8 cellular contexts compared by ENCODE assay signal in the genomic region with DNA sequence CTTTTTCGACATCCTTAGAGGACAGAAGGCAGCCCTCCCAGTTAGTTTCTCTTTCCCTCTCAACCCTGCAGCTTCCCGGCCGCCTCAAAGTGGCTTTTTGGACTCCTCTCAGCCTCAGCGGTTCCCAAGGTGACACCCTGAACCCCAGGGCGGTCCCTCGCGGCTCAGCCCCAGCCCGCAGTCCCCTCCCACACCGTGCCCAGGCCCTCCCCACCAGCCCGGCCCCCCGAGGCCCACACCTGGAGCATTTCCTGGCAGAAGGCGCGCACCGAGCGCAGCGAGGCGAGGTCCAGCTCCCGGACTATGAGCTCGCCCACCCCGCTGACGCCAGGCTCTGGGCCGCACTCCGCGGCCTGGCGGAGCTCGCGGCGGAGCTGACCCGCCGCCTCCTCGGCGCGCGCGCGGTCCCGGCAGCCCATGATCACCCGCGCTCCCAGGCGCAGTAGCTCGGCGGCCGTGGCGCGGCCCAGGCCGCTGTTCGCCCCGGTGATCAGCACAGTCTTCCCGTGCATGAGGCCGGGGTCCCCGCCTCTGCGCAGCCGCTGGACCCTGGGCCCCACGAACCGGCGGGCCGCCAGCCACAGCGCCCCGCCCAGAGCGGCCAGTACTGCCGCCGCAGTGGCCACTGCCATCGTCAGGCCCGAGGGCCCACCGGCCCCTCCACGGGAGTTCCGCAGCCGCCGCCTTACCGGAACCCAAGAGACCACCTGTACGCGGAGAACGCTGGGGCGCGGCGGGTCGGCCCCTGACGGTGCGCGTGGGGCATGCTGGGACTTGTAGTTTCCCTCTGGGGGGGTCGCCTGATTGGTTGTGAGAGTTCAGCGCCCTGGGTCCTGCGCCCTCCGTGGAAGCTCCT.
A peak's percentile ranks its signal among the peaks of the same experiment; 100 is the strongest.
DNase-seq lines count a peak whose midpoint lies in the region; ATAC-seq and TF ChIP-seq lines count a peak whose summit lies in the region.

A gene with protein sequence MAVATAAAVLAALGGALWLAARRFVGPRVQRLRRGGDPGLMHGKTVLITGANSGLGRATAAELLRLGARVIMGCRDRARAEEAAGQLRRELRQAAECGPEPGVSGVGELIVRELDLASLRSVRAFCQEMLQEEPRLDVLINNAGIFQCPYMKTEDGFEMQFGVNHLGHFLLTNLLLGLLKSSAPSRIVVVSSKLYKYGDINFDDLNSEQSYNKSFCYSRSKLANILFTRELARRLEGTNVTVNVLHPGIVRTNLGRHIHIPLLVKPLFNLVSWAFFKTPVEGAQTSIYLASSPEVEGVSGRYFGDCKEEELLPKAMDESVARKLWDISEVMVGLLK (minus strand): TSS at position 713 of the 856 bp plus-strand sequence. CDS start 81 bp downstream, at position 632.

- no peaks in the 10 kb centered on the region for H4K20me1 ChIP-seq in MM.1S (ENCODE audit: insufficient read depth, low read length)

- no peaks in the 10 kb centered on the region for H3K9me2 ChIP-seq in MM.1S (replicated peaks; ENCODE audit: insufficient read depth, low read length)

- H3K27me3 Mint-ChIP-seq in nephron progenitor cell (ENCODE audit: low read depth, poor library complexity), result no peaks in the 10 kb centered on the region
- no peaks in the 10 kb centered on the region for H3K27me3 Mint-ChIP-seq in stimulated activated naive CD8-positive, alpha-beta T cell treated with anti-CD3 and anti-CD28 coated beads, Interleukin-15, amount 100 ng/mL, for 72 hours

- peak within 1 kb of the TSS; percentile 83 for H3K4me2 ChIP-seq in MM.1S (ENCODE audit: low read depth, low read length)

- H3K27me3 ChIP-seq in HAP-1 (ENCODE audit: low read depth), result no peaks in the 10 kb centered on the region
- H3K27me3 ChIP-seq in MM.1S (replicated peaks; ENCODE audit: insufficient read depth, low read length), result no peaks in the 10 kb centered on the region

- H3F3A ChIP-seq in MM.1S (ENCODE audit: insufficient read depth, low read length), result peaks cover 4% of the 10 kb centered on the region; the same call in 1 of the 2 replicates

- H3K4me1 ChIP-seq in ES-I3 (ENCODE audit: insufficient read depth, low read length) (peaks cover 10% of the 10 kb centered on the region; the same call in 1 of the 2 replicates), HAP-1 (peaks cover 12% of the 10 kb centered on the region), MM.1S (ENCODE audit: low read length) (peaks cover 14% of the 10 kb centered on the region)

- H3K9me3 Mint-ChIP-seq in nephron progenitor cell, result peaks cover 19% of the 10 kb centered on the region
- H3K9me3 Mint-ChIP-seq in stimulated activated naive CD8-positive, alpha-beta T cell treated with anti-CD3 and anti-CD28 coated beads, Interleukin-15, amount 100 ng/mL, for 72 hours, result peaks cover 0 to 5% of the 10 kb centered on the region in 2 donors

- no peaks in the 10 kb centered on the region for H3K9me3 ChIP-seq in ES-I3 (ENCODE audit: control insufficient read depth, insufficient read depth, low read length)
- no peaks in the 10 kb centered on the region; the same call in 1 of the 2 replicates for H3K9me3 ChIP-seq in HAP-1
- H3K9me3 ChIP-seq in MM.1S (replicated peaks; ENCODE audit: insufficient read depth, low read length), result no peaks in the 10 kb centered on the region

- H3K4me3 ChIP-seq in HAP-1, result peak within 1 kb of the TSS; percentile 64
- peak within 1 kb of the TSS; percentile 78 for H3K4me3 ChIP-seq in MM.1S (ENCODE audit: low read length)

- peaks cover 21% of the 10 kb centered on the region for H3K79me2 ChIP-seq in MM.1S (ENCODE audit: low read length)

- peak within 1 kb of the TSS; percentile 92 for H3K4me3 Mint-ChIP-seq in nephron progenitor cell
- H3K4me3 Mint-ChIP-seq in stimulated activated naive CD8-positive, alpha-beta T cell treated with anti-CD3 and anti-CD28 coated beads, Interleukin-15, amount 100 ng/mL, for 72 hours, result peak within 1 kb of the TSS; percentile 87 to 88

- ATAC-seq in stimulated activated naive CD8-positive, alpha-beta T cell treated with anti-CD3 and anti-CD28 coated beads, Interleukin-15, amount 100 ng/mL, for 72 hours, result peak; percentile 93

- DNase-seq in HAP-1 (ENCODE audit: low spot score in 2 of 2), result peak; percentile 89 to 96
- DNase-seq in MM.1S, result peak; percentile 94
- DNase-seq in SIG-M5 (lab: John Stamatoyannopoulos, UW), result peak; percentile 51
- DNase-seq in activated gamma-delta T cell (lab: John Stamatoyannopoulos, UW), result peak; percentile 78
- peak; percentile 87 for DNase-seq in fibroblast of the conjunctiva (ENCODE audit: low read depth)
- DNase-seq in nephron progenitor cell, result peak; percentile 91
- peak; percentile 92 to 95 for DNase-seq in stimulated activated naive CD8-positive, alpha-beta T cell treated with anti-CD3 and anti-CD28 coated beads, Interleukin-15, amount 100 ng/mL, for 72 hours

- H3K9ac ChIP-seq in ES-I3 (ENCODE audit: low read depth, low read length) (peak within 1 kb of the TSS; percentile 94), MM.1S (ENCODE audit: low read length) (peak within 1 kb of the TSS; percentile 95)

- H3K27ac ChIP-seq in MM.1S (ENCODE audit: low read length), result peak within 1 kb of the TSS; percentile 90

- in situ Hi-C loops in HAP-1 (cut with MboI; ENCODE audit: low sequenced_read_pairs), result no loop called here

- peaks cover 50% of the 10 kb centered on the region for H3K36me3 Mint-ChIP-seq in nephron progenitor cell (ENCODE audit: low read depth)

- H3K36me3 ChIP-seq in ES-I3 (ENCODE audit: insufficient read depth, low read length) (peaks cover 4% of the 10 kb centered on the region; the same call in 1 of the 2 replicates), HAP-1 (replicated peaks) (peaks cover 10% of the 10 kb centered on the region), MM.1S (replicated peaks; ENCODE audit: insufficient read depth, low read length) (no peaks in the 10 kb centered on the region; the same call in 1 of the 2 replicates)

- peaks cover 51% of the 10 kb centered on the region for H3K4me1 Mint-ChIP-seq in nephron progenitor cell
- peaks cover 44% of the 10 kb centered on the region for H3K4me1 Mint-ChIP-seq in stimulated activated naive CD8-positive, alpha-beta T cell treated with anti-CD3 and anti-CD28 coated beads, Interleukin-15, amount 100 ng/mL, for 72 hours

- no peak for TF ChIP-seq CTCF in MM.1S (IDR thresholded peaks at IDR 0.05; ENCODE audit: low read length)
- no peak for TF ChIP-seq CTCF in nephron progenitor cell (IDR thresholded peaks at IDR 0.05)

- peak within 1 kb of the TSS; percentile 98 for H3K27ac Mint-ChIP-seq in nephron progenitor cell
- H3K27ac Mint-ChIP-seq in stimulated activated naive CD8-positive, alpha-beta T cell treated with anti-CD3 and anti-CD28 coated beads, Interleukin-15, amount 100 ng/mL, for 72 hours, result peak within 1 kb of the TSS; percentile 94 to 95

- peak within 1 kb of the TSS; percentile 86 for H2AFZ ChIP-seq in MM.1S (ENCODE audit: low read length)

Comparison
In these comparisons a context has a peak if more than half of its experiments do, and no peak if none do; other contexts are left out.
1. Peak in every context shown above with its lines: DNase-seq, ATAC-seq, H3K4me3 ChIP-seq and H3K27ac ChIP-seq.